14 cellular contexts compared by ENCODE assay signal in genomic region chr7:32761451-32762320, GRCh38.
A peak's percentile ranks its signal among the peaks of the same experiment; 100 is the strongest.
DNase-seq lines count a peak whose midpoint lies in the region; ATAC-seq, FAIRE-seq and TF ChIP-seq lines count a peak whose summit lies in the region.
"Had no signal": no experiment of that assay in that cellular context is flagged by ENCODE, and none has a peak within 500 bp of the region (broad histone marks: within the 10 kb centered on the region; RNA-seq: fewer than 3 reads in every experiment).

No MANE protein-coding gene starts in this region.

- H3K36me3 ChIP-seq in endothelial cell of umbilical vein (ENCODE audit: control insufficient read depth in 2 of 2, extremely low read depth in 1 of 2, insufficient read depth in 2 of 2, low read length in 2 of 2) = no peaks in the 10 kb centered on the region

- no peaks in the 10 kb centered on the region for H3K36me3 Mint-ChIP-seq in stimulated activated naive CD8-positive, alpha-beta T cell treated with anti-CD3 and anti-CD28 coated beads, Interleukin-15, Interleukin-2, amounts not matched to agents 100 ng/mL and 50 ng/mL, for 24 hours (ENCODE audit: low read depth)
- H3K36me3 Mint-ChIP-seq in mesothelial cell of epicardium = peaks cover 3% of the 10 kb centered on the region

- H3K27me3 ChIP-seq in endothelial cell of umbilical vein (ENCODE audit: control insufficient read depth in 2 of 2, insufficient read depth in 2 of 2, low read length in 2 of 2) = peaks cover 0 to 3% of the 10 kb centered on the region in 2 experiments

- no peak for FAIRE-seq in endothelial cell of umbilical vein (lab: Jason Lieb, UNC)
- FAIRE-seq: G401.6 had no signal

- intact Hi-C loops in endothelial cell of umbilical vein (cut with micrococcal nuclease) = loop anchor here (2.0 to 10.0 kb wide), 3 partner anchors 69 to 423 kb away; partner anchors contain the start of gene LSM5

- no peak for DNase-seq in stimulated activated naive CD8-positive, alpha-beta T cell treated with anti-CD3 and anti-CD28 coated beads, Interleukin-15, Interleukin-2, amounts not matched to agents 100 U/mL and 50 U/mL, for 24 hours
- peak; percentile 7 for DNase-seq in endothelial cell of umbilical vein (ENCODE audit: low read depth, low spot score)
- no peak for DNase-seq in mesothelial cell of epicardium (ENCODE audit: low spot score in 2 of 2, unreplicated experiment in 2 of 2)
- DNase-seq: central memory CD4-positive, alpha-beta T cell; KBM-7; NCI-H2107; OCI-M1; T-helper 9 cell had no signal

- no TSS peak for BruUV-seq in endothelial cell of umbilical vein (replicated peaks; lab: Mats Ljungman, UMichigan)

- peak overlapping the region in 2 of 3 experiments; percentile 32 to 36 for H3K4me3 ChIP-seq in endothelial cell of umbilical vein (replicated peaks in 1 of 3; ENCODE audit: insufficient read depth in 1 of 3, low read depth in 1 of 3, low read length in 3 of 3)

- dilution Hi-C loops in endothelial cell of umbilical vein (cut with MboI; ENCODE audit: extremely low pct_ligation_motif_present, low sequenced_read_pairs) = no loop called here

- no peak overlapping the region for H3K9ac ChIP-seq in endothelial cell of umbilical vein (replicated peaks; ENCODE audit: extremely low read depth, insufficient read depth, low read length)

- H3K4me1 Mint-ChIP-seq in stimulated activated naive CD8-positive, alpha-beta T cell treated with anti-CD3 and anti-CD28 coated beads, Interleukin-15, Interleukin-2, amounts not matched to agents 100 ng/mL and 50 ng/mL, for 24 hours (ENCODE audit: low read depth) = peaks cover 11% of the 10 kb centered on the region
- peaks cover 11% of the 10 kb centered on the region for H3K4me1 Mint-ChIP-seq in mesothelial cell of epicardium

- peak overlapping the region; percentile 62 for H3K4me2 ChIP-seq in endothelial cell of umbilical vein (ENCODE audit: insufficient read depth, low read length)

- TF ChIP-seq CTCF in endothelial cell of umbilical vein (IDR thresholded peaks at IDR 0.05; ENCODE audit: extremely low read depth in 1 of 2, insufficient read depth in 1 of 2, low read depth in 1 of 2, low read length in 2 of 2) = peak in 1 of 2 donors; percentile 10
- TF ChIP-seq CTCF in mesothelial cell of epicardium (IDR thresholded peaks at IDR 0.05; ENCODE audit: unreplicated experiment) = no peak

- H3K27ac ChIP-seq in endothelial cell of umbilical vein (ENCODE audit: insufficient read depth, low read depth, low read length) = no peak overlapping the region

- no peak for ATAC-seq in stimulated activated naive CD8-positive, alpha-beta T cell treated with anti-CD3 and anti-CD28 coated beads, Interleukin-15, Interleukin-2, amounts not matched to agents 100 U/mL and 50 U/mL, for 24 hours
- ATAC-seq in GM21360 (IDR thresholded peaks at IDR 0.05; ENCODE audit: unreplicated experiment) (no peak), HG03571 (IDR thresholded peaks at IDR 0.05; ENCODE audit: unreplicated experiment) (no peak), HG03432 (IDR thresholded peaks at IDR 0.05; ENCODE audit: unreplicated experiment) (no peak), GM19463 (IDR thresholded peaks at IDR 0.05; ENCODE audit: unreplicated experiment) (no peak)

- no peaks in the 10 kb centered on the region for H3K9me1 ChIP-seq in endothelial cell of umbilical vein (replicated peaks; ENCODE audit: control insufficient read depth, extremely low read depth, insufficient read depth, low read length)

- no peaks in the 10 kb centered on the region for H4K20me1 ChIP-seq in endothelial cell of umbilical vein (replicated peaks; ENCODE audit: control insufficient read depth, extremely low read depth, insufficient read depth, low read length)

- H3K4me3 Mint-ChIP-seq in stimulated activated naive CD8-positive, alpha-beta T cell treated with anti-CD3 and anti-CD28 coated beads, Interleukin-15, Interleukin-2, amounts not matched to agents 100 ng/mL and 50 ng/mL, for 24 hours = peak overlapping the region; percentile 19
- peak overlapping the region; percentile 47 for H3K4me3 Mint-ChIP-seq in mesothelial cell of epicardium

- peaks cover 8% of the 10 kb centered on the region for H3K4me1 ChIP-seq in endothelial cell of umbilical vein (ENCODE audit: control insufficient read depth, extremely low read depth, insufficient read depth, low read length)

- peaks cover 50% of the 10 kb centered on the region for H3K27me3 Mint-ChIP-seq in stimulated activated naive CD8-positive, alpha-beta T cell treated with anti-CD3 and anti-CD28 coated beads, Interleukin-15, Interleukin-2, amounts not matched to agents 100 ng/mL and 50 ng/mL, for 24 hours
- H3K27me3 Mint-ChIP-seq in mesothelial cell of epicardium (ENCODE audit: low read depth) = peaks cover 49% of the 10 kb centered on the region

- POLR2A ChIA-PET in endothelial cell of umbilical vein (lab: Charles Lee) = interaction anchor here (0.6 kb wide), 1 partner anchor 301 kb away, joined by 3 read pairs; the partner anchor contains the start of gene NT5C3A

- H3K9me3 Mint-ChIP-seq in stimulated activated naive CD8-positive, alpha-beta T cell treated with anti-CD3 and anti-CD28 coated beads, Interleukin-15, Interleukin-2, amounts not matched to agents 100 ng/mL and 50 ng/mL, for 24 hours = no peaks in the 10 kb centered on the region
- H3K9me3 Mint-ChIP-seq in mesothelial cell of epicardium = no peaks in the 10 kb centered on the region

- peak overlapping the region; percentile 80 for H2AFZ ChIP-seq in endothelial cell of umbilical vein (ENCODE audit: low read depth, low read length)

- CTCF ChIA-PET in endothelial cell of umbilical vein (lab: Charles Lee) = interaction anchor here (0.9 to 1.8 kb wide), 6 partner anchors 33 to 1171 kb away, joined by 3 to 7 read pairs (median 3); no protein-coding TSS in a partner anchor

- no peak for TF ChIP-seq POLR2A in endothelial cell of umbilical vein (IDR thresholded peaks at IDR 0.05; ENCODE audit: low read depth, low read length)

- H3K9me3 ChIP-seq in endothelial cell of umbilical vein (replicated peaks; ENCODE audit: control insufficient read depth, insufficient read depth, low read length) = no peaks in the 10 kb centered on the region

- H3K79me2 ChIP-seq in endothelial cell of umbilical vein (ENCODE audit: control insufficient read depth, insufficient read depth, low read length) = no peaks in the 10 kb centered on the region

- no peak overlapping the region for H3K27ac Mint-ChIP-seq in stimulated activated naive CD8-positive, alpha-beta T cell treated with anti-CD3 and anti-CD28 coated beads, Interleukin-15, Interleukin-2, amounts not matched to agents 100 ng/mL and 50 ng/mL, for 24 hours
- H3K27ac Mint-ChIP-seq in mesothelial cell of epicardium = no peak overlapping the region

TF ChIP-seq in endothelial cell of umbilical vein, 7 proteins besides CTCF, POLR2A, EP300 and RAD21:
- TF ChIP-seq GATA2 (IDR thresholded peaks at IDR 0.05; ENCODE audit: insufficient read depth, insufficient read length, low read depth, low read length) (no peak), EZH2 (IDR thresholded peaks at IDR 0.05; ENCODE audit: borderline replicate concordance, low read depth, low read length, severe bottlenecking) (peak; percentile 35), JUN (IDR thresholded peaks at IDR 0.05; ENCODE audit: borderline replicate concordance, insufficient read depth, insufficient read length, low read depth) (no peak)
- TF ChIP-seq, protein P1, sequence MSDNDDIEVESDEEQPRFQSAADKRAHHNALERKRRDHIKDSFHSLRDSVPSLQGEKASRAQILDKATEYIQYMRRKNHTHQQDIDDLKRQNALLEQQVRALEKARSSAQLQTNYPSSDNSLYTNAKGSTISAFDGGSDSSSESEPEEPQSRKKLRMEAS (IDR thresholded peaks at IDR 0.05; ENCODE audit: insufficient read depth, insufficient read length) = no peak
